Comparison of ENCODE assay signal across 12 cellular contexts in genomic region chr1:209411491-209411929, GRCh38.
DNase-seq lines count a peak whose midpoint lies in the region; ATAC-seq, FAIRE-seq and TF ChIP-seq lines count a peak whose summit lies in the region.
"Had no signal": no experiment of that assay in that cellular context is flagged by ENCODE, and none has a peak within 500 bp of the region (broad histone marks: within the 10 kb centered on the region; RNA-seq: fewer than 3 reads in every experiment).

No MANE protein-coding gene starts in this region.

- DNase-seq in M059J (ENCODE audit: low read depth) = peak; percentile 42
- DNase-seq in MCF 10A (ENCODE audit: unreplicated experiment) = peak; percentile 99
- DNase-seq in keratinocyte (ENCODE audit: low read depth, low spot score) = no peak
- DNase-seq in type B pancreatic cell (ENCODE audit: extremely low spot score, unreplicated experiment) = no peak
- no peak for DNase-seq in activated CD4-positive, alpha-beta T cell treated with anti-CD3 and anti-CD28 coated beads, Interleukin-2, amount 50 U/mL, for 48 hours
- DNase-seq: activated naive CD8-positive, alpha-beta T cell treated with anti-CD3 and anti-CD28 coated beads, Interleukin-2, amount 10 ng/mL, durations not matched to agents 7 days and 5 days; GOT3; NCI-H345 had no signal

- POLR2A ChIA-PET in MCF 10A (lab: Yijun Ruan, JAX) = interaction anchor here (0.8 to 38.6 kb wide), 14 partner anchors 8 to 405 kb away, joined by 3 to 6956 read pairs (median 4); no protein-coding TSS in a partner anchor

- no peaks in the 10 kb centered on the region for H3K9me3 Mint-ChIP-seq in MCF 10A (ENCODE audit: unreplicated experiment)
- peaks cover 4% of the 10 kb centered on the region for H3K9me3 Mint-ChIP-seq in type B pancreatic cell
- H3K9me3 Mint-ChIP-seq: activated naive CD8-positive, alpha-beta T cell treated with anti-CD3 and anti-CD28 coated beads, Interleukin-2, amount 10 ng/mL, durations not matched to agents 7 days and 5 days had no signal

- H3K9ac ChIP-seq in keratinocyte (ENCODE audit: control insufficient read depth, extremely low read depth, insufficient read depth, low read length) = peak overlapping the region; percentile 76

- H3K27me3 Mint-ChIP-seq in MCF 10A (ENCODE audit: insufficient read depth, unreplicated experiment) (no peaks in the 10 kb centered on the region), type B pancreatic cell (no peaks in the 10 kb centered on the region)

- H3K36me3 ChIP-seq in keratinocyte (ENCODE audit: control insufficient read depth in 2 of 2, extremely low read depth in 1 of 2, insufficient read depth in 2 of 2, low read length in 2 of 2) = no peaks in the 10 kb centered on the region

- TF ChIP-seq CTCF in MCF 10A (IDR thresholded peaks at IDR 0.05; ENCODE audit: unreplicated experiment) (no peak), keratinocyte (optimal IDR thresholded peaks at IDR 0.05 in 1 of 3, IDR thresholded peaks at IDR 0.05 in 1 of 3, conservative IDR thresholded peaks at IDR 0.05 in 1 of 3; ENCODE audit: extremely low read depth in 1 of 3, insufficient read depth in 2 of 3, low read length in 3 of 3) (no peak), type B pancreatic cell (conservative IDR thresholded peaks at IDR 0.05) (no peak)

- CTCF ChIA-PET in MCF 10A (lab: Yijun Ruan, JAX) = interaction anchor here (0.7 to 17.4 kb wide), 16 partner anchors 13 to 1167 kb away, joined by 3 to 368 read pairs (median 6); partner anchors contain the start of gene PLXNA2

- H3K4me1 ChIP-seq in keratinocyte (ENCODE audit: control insufficient read depth, extremely low read depth, insufficient read depth, low read length) = peaks cover 77% of the 10 kb centered on the region

- peak; percentile 92 for FAIRE-seq in keratinocyte (lab: Jason Lieb, UNC)

- no peak overlapping the region for H2AFZ ChIP-seq in keratinocyte (ENCODE audit: control insufficient read depth, low read length)

- H3K27ac ChIP-seq in keratinocyte (ENCODE audit: control insufficient read depth, insufficient read depth, low read length) = peak overlapping the region; percentile 98
- H3K27ac ChIP-seq: HL-60 had no signal

- dilution Hi-C loops in keratinocyte (cut with MboI; ENCODE audit: extremely low pct_ligation_motif_present, low sequenced_read_pairs) = no loop called here

- H3K4me2 ChIP-seq in keratinocyte (ENCODE audit: control insufficient read depth, extremely low read depth, insufficient read depth, low read depth, low read length) = peak overlapping the region; percentile 82

- no peaks in the 10 kb centered on the region for H3K79me2 ChIP-seq in keratinocyte (ENCODE audit: control insufficient read depth, insufficient read depth, low read length)

- BruUV-seq in MCF 10A (replicated peaks; lab: Mats Ljungman, UMichigan) = TSS peak; percentile 49

- H3K4me3 Mint-ChIP-seq in MCF 10A (ENCODE audit: unreplicated experiment) (peak overlapping the region; percentile 44), type B pancreatic cell (peak overlapping the region; percentile 53)
- H3K4me3 Mint-ChIP-seq: activated naive CD8-positive, alpha-beta T cell treated with anti-CD3 and anti-CD28 coated beads, Interleukin-2, amount 10 ng/mL, durations not matched to agents 7 days and 5 days had no signal

- no peaks in the 10 kb centered on the region for H3K27me3 ChIP-seq in keratinocyte (ENCODE audit: control insufficient read depth, extremely low read depth, insufficient read depth, low read length)

- H3K4me3 ChIP-seq in keratinocyte (ENCODE audit: control insufficient read depth in 2 of 3, extremely low read depth in 1 of 3, insufficient read depth in 2 of 3, low read depth in 1 of 3, low read length in 3 of 3) = peak overlapping the region in 2 of 3 experiments; percentile 43 to 52

- peak overlapping the region; percentile 89 for H3K27ac Mint-ChIP-seq in MCF 10A (ENCODE audit: low read depth, unreplicated experiment)
- peak overlapping the region; percentile 75 for H3K27ac Mint-ChIP-seq in type B pancreatic cell
- H3K27ac Mint-ChIP-seq: activated naive CD8-positive, alpha-beta T cell treated with anti-CD3 and anti-CD28 coated beads, Interleukin-2, amount 10 ng/mL, durations not matched to agents 7 days and 5 days; progenitor cell of endocrine pancreas had no signal

- H3K9me3 ChIP-seq in keratinocyte (ENCODE audit: control insufficient read depth, low read depth, low read length) = no peaks in the 10 kb centered on the region

- ATAC-seq in GM21576 (IDR thresholded peaks at IDR 0.05; ENCODE audit: unreplicated experiment) (no peak), GM19035 (IDR thresholded peaks at IDR 0.05; ENCODE audit: unreplicated experiment) (no peak)

- H3K4me1 Mint-ChIP-seq in MCF 10A (ENCODE audit: insufficient read depth, unreplicated experiment) (peaks cover 70% of the 10 kb centered on the region), type B pancreatic cell (ENCODE audit: unreplicated experiment) (peaks cover 16% of the 10 kb centered on the region)
- H3K4me1 Mint-ChIP-seq: activated naive CD8-positive, alpha-beta T cell treated with anti-CD3 and anti-CD28 coated beads, Interleukin-2, amount 10 ng/mL, durations not matched to agents 7 days and 5 days had no signal

- no peaks in the 10 kb centered on the region for H4K20me1 ChIP-seq in keratinocyte (ENCODE audit: control insufficient read depth, extremely low read depth, insufficient read depth, low read length)

- H3K36me3 Mint-ChIP-seq in MCF 10A (ENCODE audit: insufficient read depth, unreplicated experiment) (no peaks in the 10 kb centered on the region), type B pancreatic cell (no peaks in the 10 kb centered on the region)
- H3K36me3 Mint-ChIP-seq: activated naive CD8-positive, alpha-beta T cell treated with anti-CD3 and anti-CD28 coated beads, Interleukin-2, amount 10 ng/mL, durations not matched to agents 7 days and 5 days had no signal

- intact Hi-C loops in MCF 10A (cut with micrococcal nuclease) = loop anchor here (1.0 kb wide), 1 partner anchor 19 kb away; no protein-coding TSS in a partner anchor

- no peaks in the 10 kb centered on the region for H3K9me1 ChIP-seq in keratinocyte (ENCODE audit: control insufficient read depth, extremely low read depth, insufficient read depth, low read length)

Comparison
In these comparisons a context has a peak if more than half of its experiments do, and no peak if none do; other contexts are left out.
1. DNase-seq: peak in M059J (single experiment) and MCF 10A (single experiment); none in keratinocyte (single experiment), type B pancreatic cell (single experiment) and activated CD4-positive, alpha-beta T cell treated with anti-CD3 and anti-CD28 coated beads, Interleukin-2, amount 50 U/mL, for 48 hours (0 of 2).